ENCODE assay signal across 20 cellular contexts in the genomic region with DNA sequence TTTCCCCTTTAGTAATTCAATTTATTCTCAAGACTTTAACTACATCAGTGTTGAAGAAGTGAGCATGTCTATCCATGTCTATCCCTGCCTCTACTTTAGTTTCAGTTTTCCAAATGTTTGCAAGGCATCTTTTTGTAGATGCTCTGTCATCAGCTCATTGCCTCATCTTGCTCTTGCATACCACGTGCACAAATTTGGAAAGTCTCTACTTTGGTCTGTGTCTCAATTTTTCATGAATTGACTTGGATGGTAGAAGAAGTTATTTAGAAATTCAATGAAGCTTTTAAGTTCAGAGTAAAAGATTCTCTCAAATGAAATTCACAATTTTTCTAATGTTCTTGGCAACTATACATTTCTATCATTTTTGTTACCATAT. TPM values are rescaled to one million over a fixed set of nuclear protein-coding genes. Genes with fewer than 3 reads are reported as not detected.
DNase-seq lines count a peak whose midpoint lies in the region; ATAC-seq and TF ChIP-seq lines count a peak whose summit lies in the region.
"Had no signal": no experiment of that assay in that cellular context is flagged by ENCODE, and none has a peak within 500 bp of the region (broad histone marks: within the 10 kb centered on the region; RNA-seq: fewer than 3 reads in every experiment).

No MANE protein-coding gene starts in this region.

- H3K36me3 Mint-ChIP-seq in naive thymus-derived CD8-positive, alpha-beta T cell, result no peaks in the 10 kb centered on the region
- H3K36me3 Mint-ChIP-seq in activated T-helper 17 cell treated with anti-CD3 and anti-CD28 coated beads, Interleukin-2, amount 50 U/mL, for 72 hours (ENCODE audit: low read depth), result no peaks in the 10 kb centered on the region
- H3K36me3 Mint-ChIP-seq: IgD-negative memory B cell had no signal

- H3K4me1 ChIP-seq in ACC112 (ENCODE audit: control insufficient read depth, insufficient read depth, low read length, unreplicated experiment), result peaks cover 16% of the 10 kb centered on the region
- H3K4me1 ChIP-seq in IMR-90 (ENCODE audit: control insufficient read depth, insufficient read depth, low read length), result peaks cover 3% of the 10 kb centered on the region

- in situ Hi-C loops in IMR-90 (cut with MboI; ENCODE audit: low sequenced_read_pairs), result no loop called here

- POLR2A ChIA-PET in IMR-90 (lab: Charles Lee; ENCODE audit: unreplicated experiment), result no interaction called here
- POLR2A ChIA-PET in naive thymus-derived CD8-positive, alpha-beta T cell (lab: Charles Lee), result no interaction called here

- no peak overlapping the region for H3K27ac ChIP-seq in ACC112 (ENCODE audit: low read depth, low read length)
- no peak overlapping the region for H3K27ac ChIP-seq in IMR-90 (ENCODE audit: insufficient read depth, low read length)
- peak overlapping the region; percentile 86 for H3K27ac ChIP-seq in epithelial cell of prostate

- TF ChIP-seq RAD21 in IMR-90 (IDR thresholded peaks at IDR 0.05; ENCODE audit: low read length), result no peak

- H3K56ac ChIP-seq in IMR-90 (ENCODE audit: extremely low read depth, insufficient read depth, low read length), result no peak overlapping the region

- TF ChIP-seq POLR2A in IMR-90 (IDR thresholded peaks at IDR 0.05; ENCODE audit: low read depth, low read length), result no peak

- CTCF ChIA-PET in IMR-90 (lab: Yijun Ruan, JAX), result interaction anchor here (1.1 kb wide), 1 partner anchor 10 kb away, joined by 5 read pairs; no protein-coding TSS in a partner anchor

- no peak overlapping the region for H3K4ac ChIP-seq in IMR-90 (ENCODE audit: low read depth, low read length)

- H3K27me3 Mint-ChIP-seq in naive thymus-derived CD8-positive, alpha-beta T cell, result peaks cover 0 to 11% (median 5%) of the 10 kb centered on the region in 5 donors
- peaks cover 13% of the 10 kb centered on the region for H3K27me3 Mint-ChIP-seq in activated T-helper 17 cell treated with anti-CD3 and anti-CD28 coated beads, Interleukin-2, amount 50 U/mL, for 72 hours
- H3K27me3 Mint-ChIP-seq: IgD-negative memory B cell had no signal

- no peak overlapping the region for H2BK15ac ChIP-seq in IMR-90 (ENCODE audit: low read depth, low read length)

- H3K79me1 ChIP-seq in IMR-90 (ENCODE audit: low read depth in 1 of 2, low read length in 2 of 2), result no peaks in the 10 kb centered on the region

- no peak overlapping the region for H2AK5ac ChIP-seq in IMR-90 (ENCODE audit: low read depth, low read length)

- no peaks in the 10 kb centered on the region for H3K9me3 ChIP-seq in IMR-90 (ENCODE audit: control insufficient read depth, insufficient read depth, low read length)

- no peak overlapping the region for H2BK5ac ChIP-seq in IMR-90 (ENCODE audit: low read depth, low read length, poor library complexity, severe bottlenecking)

- H3K27me3 ChIP-seq in ACC112 (ENCODE audit: insufficient read depth, low read length), result no peaks in the 10 kb centered on the region
- H3K27me3 ChIP-seq in IMR-90 (ENCODE audit: control insufficient read depth, insufficient read depth, low read length), result no peaks in the 10 kb centered on the region

- no peak overlapping the region for H3K4me3 Mint-ChIP-seq in naive thymus-derived CD8-positive, alpha-beta T cell
- no peak overlapping the region for H3K4me3 Mint-ChIP-seq in activated T-helper 17 cell treated with anti-CD3 and anti-CD28 coated beads, Interleukin-2, amount 50 U/mL, for 72 hours
- H3K4me3 Mint-ChIP-seq: H9, IgD-negative memory B cell had no signal

- H4K91ac ChIP-seq in IMR-90 (ENCODE audit: insufficient read depth, low read depth, low read length), result no peak overlapping the region

- no peak overlapping the region for H4K8ac ChIP-seq in IMR-90 (ENCODE audit: low read depth in 2 of 2, low read length in 2 of 2)

- no peaks in the 10 kb centered on the region for H4K20me1 ChIP-seq in IMR-90 (ENCODE audit: insufficient read depth, low read length)

- no peaks in the 10 kb centered on the region for H3K79me2 ChIP-seq in ACC112 (ENCODE audit: control insufficient read depth, insufficient read depth, low read length, unreplicated experiment)

- H2AK9ac ChIP-seq in IMR-90 (replicated peaks; ENCODE audit: low read depth, low read length, poor library complexity), result no peak overlapping the region

- peak overlapping the region; percentile 12; the same call in 1 of the 2 replicates for H3K18ac ChIP-seq in IMR-90 (ENCODE audit: low read depth, low read length)

- H3K9me1 ChIP-seq in IMR-90 (ENCODE audit: insufficient read depth, low read length), result no peaks in the 10 kb centered on the region; the same call in 1 of the 2 replicates

- no TSS peak for BruUV-seq in IMR-90 (replicated peaks; lab: Mats Ljungman, UMichigan)

- H3K23ac ChIP-seq in IMR-90 (ENCODE audit: low read depth, low read length), result no peak overlapping the region

- no peak overlapping the region for H3K4me3 ChIP-seq in ACC112 (ENCODE audit: low read depth, low read length)
- no peak overlapping the region for H3K4me3 ChIP-seq in IMR-90 (ENCODE audit: insufficient read depth, low read depth, low read length)

- dilution Hi-C loops in IMR-90 (cut with HindIII; ENCODE audit: low sequenced_read_pairs, unreplicated experiment), result no loop called here

- H3K4me2 ChIP-seq in IMR-90 (ENCODE audit: low read depth, low read length), result no peak overlapping the region; the same call in 1 of the 2 replicates

- H2AFZ ChIP-seq in ACC112 (ENCODE audit: low read length, unreplicated experiment) (peak overlapping the region; percentile 56), IMR-90 (replicated peaks; ENCODE audit: low read length, poor library complexity) (no peak overlapping the region)

- ATAC-seq in IMR-90 (ENCODE audit: low read depth), result no peak
- ATAC-seq in naive thymus-derived CD8-positive, alpha-beta T cell, result no peak
- ATAC-seq in activated T-helper 17 cell treated with anti-CD3 and anti-CD28 coated beads, Interleukin-2, amount 50 U/mL, for 72 hours (replicated peaks), result no peak

- no peak overlapping the region for H2BK20ac ChIP-seq in IMR-90 (ENCODE audit: low read depth, low read length)

- no CpG with 5 or more reads among the region's 1 CpG for WGBS in IMR-90 (ENCODE audit: extremely low coverage in 2 of 2, insufficient read length in 1 of 2), 2 experiments

- no peak overlapping the region for H3K27ac Mint-ChIP-seq in naive thymus-derived CD8-positive, alpha-beta T cell
- H3K27ac Mint-ChIP-seq in activated T-helper 17 cell treated with anti-CD3 and anti-CD28 coated beads, Interleukin-2, amount 50 U/mL, for 72 hours, result no peak overlapping the region
- H3K27ac Mint-ChIP-seq: H9, IgD-negative memory B cell had no signal

- H3K9ac ChIP-seq in IMR-90 (ENCODE audit: low read depth, low read length), result no peak overlapping the region

- H3K36me3 ChIP-seq in ACC112 (ENCODE audit: insufficient read depth, low read length) (no peaks in the 10 kb centered on the region), IMR-90 (ENCODE audit: control insufficient read depth, insufficient read depth, low read length) (no peaks in the 10 kb centered on the region)

- DNase-seq in IMR-90 (no peak), epithelial cell of prostate (ENCODE audit: low read depth, low spot score) (no peak), iris pigment epithelial cell (ENCODE audit: low read depth) (peak; percentile 24), HT-29 (ENCODE audit: low spot score) (no peak), EL (no peak)
- DNase-seq in naive thymus-derived CD8-positive, alpha-beta T cell, result no peak
- DNase-seq: C1 segment of cervical spinal cord, DND-41, GF-D8, H9, Kasumi-1, MV-4-11, NCI-H1417, NCI-H2029 treated with DMSO at 0.1 percent for 48 hours, NCI-H2171 treated with DMSO at 0.1 percent for 48 hours, NCI-H446 treated with DMSO at 0.1 percent for 48 hours, RPMI8226 had no signal

- H2BK120ac ChIP-seq in IMR-90 (ENCODE audit: low read depth, low read length), result peak overlapping the region; percentile 25; the same call in 1 of the 2 replicates

- peaks cover 0 to 4% (median 0%) of the 10 kb centered on the region in 9 donors for H3K9me3 Mint-ChIP-seq in naive thymus-derived CD8-positive, alpha-beta T cell
- H3K9me3 Mint-ChIP-seq in activated T-helper 17 cell treated with anti-CD3 and anti-CD28 coated beads, Interleukin-2, amount 50 U/mL, for 72 hours, result peaks cover 4% of the 10 kb centered on the region
- H3K9me3 Mint-ChIP-seq: H9, IgD-negative memory B cell had no signal

- TF ChIP-seq CTCF in IMR-90 (conservative IDR thresholded peaks at IDR 0.05; ENCODE audit: low read depth, low read length), result no peak

- intact Hi-C loops in IMR-90 (cut with micrococcal nuclease), result no loop called here

- no peak overlapping the region; the same call in 1 of the 2 replicates for H4K5ac ChIP-seq in IMR-90 (ENCODE audit: low read depth, low read length)

- no peaks in the 10 kb centered on the region for H3K4me1 Mint-ChIP-seq in naive thymus-derived CD8-positive, alpha-beta T cell
- H3K4me1 Mint-ChIP-seq in activated T-helper 17 cell treated with anti-CD3 and anti-CD28 coated beads, Interleukin-2, amount 50 U/mL, for 72 hours, result no peaks in the 10 kb centered on the region
- H3K4me1 Mint-ChIP-seq: IgD-negative memory B cell had no signal

- H3K14ac ChIP-seq in IMR-90 (replicated peaks; ENCODE audit: low read depth, low read length), result no peak overlapping the region

TF ChIP-seq in IMR-90, 13 proteins besides CTCF, POLR2A, EP300 and RAD21:
- TF ChIP-seq, protein P1, sequence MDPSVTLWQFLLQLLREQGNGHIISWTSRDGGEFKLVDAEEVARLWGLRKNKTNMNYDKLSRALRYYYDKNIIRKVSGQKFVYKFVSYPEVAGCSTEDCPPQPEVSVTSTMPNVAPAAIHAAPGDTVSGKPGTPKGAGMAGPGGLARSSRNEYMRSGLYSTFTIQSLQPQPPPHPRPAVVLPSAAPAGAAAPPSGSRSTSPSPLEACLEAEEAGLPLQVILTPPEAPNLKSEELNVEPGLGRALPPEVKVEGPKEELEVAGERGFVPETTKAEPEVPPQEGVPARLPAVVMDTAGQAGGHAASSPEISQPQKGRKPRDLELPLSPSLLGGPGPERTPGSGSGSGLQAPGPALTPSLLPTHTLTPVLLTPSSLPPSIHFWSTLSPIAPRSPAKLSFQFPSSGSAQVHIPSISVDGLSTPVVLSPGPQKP (IDR thresholded peaks at IDR 0.05; ENCODE audit: borderline replicate concordance, low read depth, low read length), result no peak
TF ChIP-seq in IMR-90: peak in this region for 0.

RNA-seq across cellular contexts. Expression of a gene that starts 55.3 kb away (rescaled TPM):
- 4.7 and 7.2 TPM in 2 replicates for total RNA-seq in IMR-90 (2012; rRNA removed)
- polyA plus RNA-seq in IMR-90 (2012; rRNA removed), result 6.3 and 7.3 TPM in 2 replicates
- 3.2 and 5.2 TPM in 2 replicates for polyA plus RNA-seq in IMR-90 (2012; cell fraction: cytosol; rRNA removed)
- polyA plus RNA-seq in IMR-90 (2012; cell fraction: nucleus; rRNA removed; ENCODE audit: low replicate concordance), result 2.0 and 8.6 TPM in 2 replicates
- 11.4 and 14.2 TPM in 2 replicates for total RNA-seq in HT-29 (2014; rRNA removed; shearing (Covaris generic))
- total RNA-seq in naive thymus-derived CD8-positive, alpha-beta T cell, result not detected
- not detected for polyA plus RNA-seq in naive thymus-derived CD8-positive, alpha-beta T cell
- under 1 TPM; 0.11 to 0.61 TPM for total RNA-seq in activated T-helper 17 cell treated with anti-CD3 and anti-CD28 coated beads, Interleukin-2, amount 50 U/mL, for 72 hours
- polyA plus RNA-seq: IgD-negative memory B cell had no signal
